ENCODE assay signal across 23 cellular contexts in genomic region chr17:62043602-62044001, GRCh38. TPM values are rescaled to one million over a fixed set of nuclear protein-coding genes. Genes with fewer than 3 reads are reported as not detected.
A peak's percentile ranks its signal among the peaks of the same experiment; 100 is the strongest.
DNase-seq lines count a peak whose midpoint lies in the region; ATAC-seq and TF ChIP-seq lines count a peak whose summit lies in the region.
"Had no signal": no experiment of that assay in that cellular context is flagged by ENCODE, and none has a peak within 500 bp of the region (broad histone marks: within the 10 kb centered on the region; RNA-seq: fewer than 3 reads in every experiment).

No MANE protein-coding gene starts in this region.

- H3K4me1 ChIP-seq in mammary epithelial cell (ENCODE audit: insufficient read depth, low read length) = no peaks in the 10 kb centered on the region
- H3K4me1 ChIP-seq in CD8-positive, alpha-beta memory T cell (ENCODE audit: insufficient read depth, low read length) = peaks cover 35% of the 10 kb centered on the region
- peaks cover 37% of the 10 kb centered on the region for H3K4me1 ChIP-seq in psoas muscle
- H3K4me1 ChIP-seq: HAP-1 had no signal

- in situ Hi-C loops in mammary epithelial cell (cut with MboI; ENCODE audit: low sequenced_read_pairs in 2 of 2) = no loop called here

- POLR2A ChIA-PET in MCF 10A (lab: Yijun Ruan, JAX) = interaction anchor here (0.7 to 0.9 kb wide), 2 partner anchors 9 to 27 kb away, joined by 3 read pairs; no protein-coding TSS in a partner anchor
- POLR2A ChIA-PET in CD8-positive, alpha-beta memory T cell (lab: Charles Lee) = interaction anchor here (0.8 kb wide), 1 partner anchor 22 kb away, joined by 3 read pairs; no protein-coding TSS in a partner anchor

- TSS peak; percentile 8 for BruUV-seq in mammary epithelial cell (replicated peaks; lab: Mats Ljungman, UMichigan)
- BruUV-seq in MCF 10A (replicated peaks; lab: Mats Ljungman, UMichigan) = no TSS peak

- H3K27ac Mint-ChIP-seq in MCF 10A (ENCODE audit: low read depth, unreplicated experiment) (no peak overlapping the region), chondrocyte (ENCODE audit: unreplicated experiment) (peak overlapping the region; percentile 38)
- peak overlapping the region in 5 of 8 donors; percentile 17 to 71 (median 50) for H3K27ac Mint-ChIP-seq in CD8-positive, alpha-beta memory T cell
- H3K27ac Mint-ChIP-seq: GM23338, HFFc6 had no signal

- H3K4me3 ChIP-seq in mammary epithelial cell (replicated peaks in 1 of 3; ENCODE audit: insufficient read depth in 1 of 3, low read depth in 2 of 3, low read length in 3 of 3) = no peak overlapping the region
- no peak overlapping the region for H3K4me3 ChIP-seq in CD8-positive, alpha-beta memory T cell (ENCODE audit: low read length)
- H3K4me3 ChIP-seq in psoas muscle = no peak overlapping the region
- H3K4me3 ChIP-seq: GM23338, HAP-1 had no signal

- H4K20me1 ChIP-seq in mammary epithelial cell (ENCODE audit: insufficient read depth, low read length) = no peaks in the 10 kb centered on the region

- H3K27me3 ChIP-seq in mammary epithelial cell (ENCODE audit: insufficient read depth, low read length) (no peaks in the 10 kb centered on the region), psoas muscle (ENCODE audit: insufficient read depth in 3 of 3, low read length in 2 of 3) (no peaks in the 10 kb centered on the region)
- no peaks in the 10 kb centered on the region for H3K27me3 ChIP-seq in CD8-positive, alpha-beta memory T cell (ENCODE audit: insufficient read depth, low read length, poor library complexity, severe bottlenecking)

- no peaks in the 10 kb centered on the region for H3K27me3 Mint-ChIP-seq in MCF 10A (ENCODE audit: insufficient read depth, unreplicated experiment)
- H3K27me3 Mint-ChIP-seq in CD8-positive, alpha-beta memory T cell = no peaks in the 10 kb centered on the region
- no peaks in the 10 kb centered on the region for H3K27me3 Mint-ChIP-seq in chondrocyte (ENCODE audit: low read depth)

- CTCF ChIA-PET in mammary epithelial cell (lab: Charles Lee; ENCODE audit: low non-redundant PET) (no interaction called here), MCF 10A (lab: Yijun Ruan, JAX) (no interaction called here)
- CTCF ChIA-PET in CD8-positive, alpha-beta memory T cell (lab: Charles Lee) = no interaction called here

- H3K9me3 Mint-ChIP-seq in MCF 10A (ENCODE audit: unreplicated experiment) = no peaks in the 10 kb centered on the region
- H3K9me3 Mint-ChIP-seq in CD8-positive, alpha-beta memory T cell = no peaks in the 10 kb centered on the region
- no peaks in the 10 kb centered on the region for H3K9me3 Mint-ChIP-seq in chondrocyte (ENCODE audit: low read depth)
- H3K9me3 Mint-ChIP-seq: GM23338, HFFc6 had no signal

- dilution Hi-C loops in mammary epithelial cell (cut with HindIII; ENCODE audit: low sequenced_read_pairs) = no loop called here

- H3K79me2 ChIP-seq in mammary epithelial cell (ENCODE audit: insufficient read depth, low read length) = peaks cover 91% of the 10 kb centered on the region

- H3K27ac ChIP-seq in mammary epithelial cell (ENCODE audit: insufficient read depth, low read depth, low read length) (no peak overlapping the region), psoas muscle (peak overlapping the region; percentile 9)
- H3K27ac ChIP-seq in CD8-positive, alpha-beta memory T cell (ENCODE audit: low read depth, low read length) = no peak overlapping the region
- H3K27ac ChIP-seq: 22Rv1, KMS-11 had no signal

- H3K9me3 ChIP-seq in mammary epithelial cell (replicated peaks; ENCODE audit: insufficient read depth, low read length) (no peaks in the 10 kb centered on the region), psoas muscle (no peaks in the 10 kb centered on the region)
- H3K9me3 ChIP-seq in CD8-positive, alpha-beta memory T cell (ENCODE audit: low read length) = no peaks in the 10 kb centered on the region
- H3K9me3 ChIP-seq: HAP-1 had no signal

- intact Hi-C loops in mammary epithelial cell (cut with micrococcal nuclease) (no loop called here), MCF 10A (cut with micrococcal nuclease) (no loop called here), psoas muscle (cut with DNase I) (no loop called here)

- H2AFZ ChIP-seq in mammary epithelial cell (ENCODE audit: low read depth, low read length) = no peak overlapping the region
- H2AFZ ChIP-seq: GM23338 had no signal

- ATAC-seq in psoas muscle (no peak), left lobe of liver (no peak)
- ATAC-seq: GM23338 had no signal

- H3K9ac ChIP-seq in mammary epithelial cell (ENCODE audit: insufficient read depth, low read length) = no peak overlapping the region
- H3K9ac ChIP-seq: KMS-11 had no signal

- DNase-seq in mammary epithelial cell = no peak
- DNase-seq in MCF 10A (ENCODE audit: unreplicated experiment) = no peak
- DNase-seq in CD8-positive, alpha-beta memory T cell = no peak
- no peak for DNase-seq in chondrocyte (ENCODE audit: low spot score)
- DNase-seq in psoas muscle = no peak
- no peak for DNase-seq in T-helper 2 cell
- DNase-seq in left lobe of liver (ENCODE audit: low spot score) = no peak
- DNase-seq in DMS153 (lab: John Stamatoyannopoulos, UW) = no peak
- DNase-seq: ACHN, COR-L47, HFFc6, NCI-H1048, NCI-H1417, NCI-H1694 treated with DMSO at 0.1 percent for 48 hours, NCI-H2081, NCI-H2227 treated with DMSO at 0.1 percent for 48 hours, NCI-H526 treated with DMSO at 0.1 percent for 48 hours, RPMI8226, SHP77 had no signal

- H3K4me1 Mint-ChIP-seq in MCF 10A (ENCODE audit: insufficient read depth, unreplicated experiment) = no peaks in the 10 kb centered on the region
- H3K4me1 Mint-ChIP-seq in CD8-positive, alpha-beta memory T cell = peaks cover 61 to 86% (median 83%) of the 10 kb centered on the region in 3 donors
- H3K4me1 Mint-ChIP-seq in chondrocyte (ENCODE audit: low read depth) = peaks cover 8% of the 10 kb centered on the region
- H3K4me1 Mint-ChIP-seq: GM23338 had no signal

- H3K4me2 ChIP-seq in mammary epithelial cell (ENCODE audit: insufficient read depth, low read depth, low read length) = no peak overlapping the region
- H3K4me2 ChIP-seq: GM23338, KMS-11 had no signal

- H3K36me3 ChIP-seq in mammary epithelial cell (ENCODE audit: insufficient read depth, low read length) = peaks cover 18% of the 10 kb centered on the region
- peaks cover 21% of the 10 kb centered on the region for H3K36me3 ChIP-seq in CD8-positive, alpha-beta memory T cell (ENCODE audit: insufficient read depth, low read length)
- peaks cover 2 to 86% of the 10 kb centered on the region in 2 donors for H3K36me3 ChIP-seq in psoas muscle (ENCODE audit: insufficient read depth in 1 of 2, low read depth in 1 of 2)

- peaks cover 79% of the 10 kb centered on the region for H3K36me3 Mint-ChIP-seq in MCF 10A (ENCODE audit: insufficient read depth, unreplicated experiment)
- H3K36me3 Mint-ChIP-seq in CD8-positive, alpha-beta memory T cell = peaks cover 0 to 68% (median 11%) of the 10 kb centered on the region in 3 donors
- peaks cover 9% of the 10 kb centered on the region for H3K36me3 Mint-ChIP-seq in chondrocyte (ENCODE audit: low read depth)

- H3K4me3 Mint-ChIP-seq in MCF 10A (ENCODE audit: unreplicated experiment) (no peak overlapping the region), chondrocyte (ENCODE audit: unreplicated experiment) (no peak overlapping the region)
- peak overlapping the region in 1 of 7 donors; percentile 24 for H3K4me3 Mint-ChIP-seq in CD8-positive, alpha-beta memory T cell
- H3K4me3 Mint-ChIP-seq: GM23338, HFFc6 had no signal

- TF ChIP-seq CTCF in mammary epithelial cell (conservative IDR thresholded peaks at IDR 0.05 in 1 of 2, IDR thresholded peaks at IDR 0.05 in 1 of 2; ENCODE audit: extremely low read depth in 1 of 2, insufficient read depth in 1 of 2, low read depth in 1 of 2, low read length in 2 of 2) = no peak
- TF ChIP-seq CTCF in MCF 10A (IDR thresholded peaks at IDR 0.05; ENCODE audit: unreplicated experiment) = no peak
- no peak for TF ChIP-seq CTCF in chondrocyte (IDR thresholded peaks at IDR 0.05)
- TF ChIP-seq CTCF in psoas muscle (IDR thresholded peaks at IDR 0.05) = no peak

RNA-seq across cellular contexts. Expression of gene MED13, which starts 21.5 kb away (rescaled TPM):
- total RNA-seq in mammary epithelial cell (10 to 100 TPM; 50.1 to 79.9 TPM), MCF 10A (2022) (51.0 and 58.7 TPM in 2 replicates), chondrocyte (53.0 to 60.9 TPM (median 54.8 TPM) in 3 replicates), psoas muscle (10 to 100 TPM; 45.1 to 74.4 (median 52.9) TPM), left lobe of liver (35.4 TPM)
- polyA plus RNA-seq in mammary epithelial cell (20.5 TPM), psoas muscle (10 to 100 TPM in 1 of 3 donors, 1 to 10 TPM in 2; 6.6 to 29.0 (median 10.0) TPM)
- polyA minus RNA-seq in mammary epithelial cell = 146 TPM
- 10 to 100 TPM; 61.2 to 63.3 TPM for total RNA-seq in CD8-positive, alpha-beta memory T cell
- polyA plus RNA-seq in CD8-positive, alpha-beta memory T cell = 3.4 TPM
